27 cellular contexts compared by ENCODE assay signal in genomic region chrX:83185010-83185409, GRCh38.
"Had no signal": no experiment of that assay in that cellular context is flagged by ENCODE, and none has a peak within 500 bp of the region (broad histone marks: within the 10 kb centered on the region; RNA-seq: fewer than 3 reads in every experiment).

No MANE protein-coding gene starts in this region.

- H3K4me3 Mint-ChIP-seq: stimulated activated effector memory CD8-positive, alpha-beta T cell treated with anti-CD3 and anti-CD28 coated beads, Interleukin-12 subunit alpha, Interleukin-12 subunit beta, amount 100 ng/mL, for 72 hours; stimulated activated memory B cell treated with anti-CD40 and anti-IgM and Interleukin-4, amounts not matched to agents 10 μg/mL and 1 μg/mL and 100 μg/mL, for 72 hours; stimulated activated naive B cell treated with anti-CD40 and anti-IgM and Interleukin-4, amounts not matched to agents 10 μg/mL and 1 μg/mL and 100 μg/mL, for 72 hours; stimulated activated naive CD8-positive, alpha-beta T cell treated with anti-CD3 and anti-CD28 coated beads, Interleukin-15, amount 100 ng/mL, for 72 hours; stimulated activated naive CD8-positive, alpha-beta T cell treated with anti-CD3 and anti-CD28 coated beads, Interleukin-15, Interleukin-2, amounts not matched to agents 100 ng/mL and 50 ng/mL, for 24 hours; type B pancreatic cell had no signal

- H3K27ac Mint-ChIP-seq: stimulated activated effector memory CD8-positive, alpha-beta T cell treated with anti-CD3 and anti-CD28 coated beads, Interleukin-12 subunit alpha, Interleukin-12 subunit beta, amount 100 ng/mL, for 72 hours; stimulated activated memory B cell treated with anti-CD40 and anti-IgM and Interleukin-4, amounts not matched to agents 10 μg/mL and 1 μg/mL and 100 μg/mL, for 72 hours; stimulated activated naive B cell treated with anti-CD40 and anti-IgM and Interleukin-4, amounts not matched to agents 10 μg/mL and 1 μg/mL and 100 μg/mL, for 72 hours; stimulated activated naive CD8-positive, alpha-beta T cell treated with anti-CD3 and anti-CD28 coated beads, Interleukin-15, amount 100 ng/mL, for 72 hours; stimulated activated naive CD8-positive, alpha-beta T cell treated with anti-CD3 and anti-CD28 coated beads, Interleukin-15, Interleukin-2, amounts not matched to agents 100 ng/mL and 50 ng/mL, for 24 hours; type B pancreatic cell had no signal

- H3K4me3 ChIP-seq: stomach, suprapubic skin, testis, thoracic aorta, thyroid gland, tibial artery, tibial nerve, transverse colon, upper lobe of left lung, upper lobe of right lung, uterus, vagina had no signal

- H3K4me1 ChIP-seq: stomach, suprapubic skin, testis, thyroid gland, tibial artery, tibial nerve, transverse colon, upper lobe of left lung, upper lobe of right lung, uterus, vagina had no signal

- H3K9me3 ChIP-seq: stomach, suprapubic skin, testis, thoracic aorta, thyroid gland, tibial artery, tibial nerve, transverse colon, upper lobe of left lung, upper lobe of right lung, uterus, vagina had no signal

- H3K36me3 ChIP-seq: stomach, suprapubic skin, thoracic aorta, thyroid gland, tibial artery, tibial nerve, transverse colon, upper lobe of left lung, upper lobe of right lung, uterus, vagina had no signal

- H3K27me3 ChIP-seq: stomach, suprapubic skin, testis, thyroid gland, tibial artery, tibial nerve, transverse colon, upper lobe of left lung, upper lobe of right lung, uterus, vagina had no signal

- H3K4me1 Mint-ChIP-seq: stimulated activated effector memory CD8-positive, alpha-beta T cell treated with anti-CD3 and anti-CD28 coated beads, Interleukin-12 subunit alpha, Interleukin-12 subunit beta, amount 100 ng/mL, for 72 hours; stimulated activated memory B cell treated with anti-CD40 and anti-IgM and Interleukin-4, amounts not matched to agents 10 μg/mL and 1 μg/mL and 100 μg/mL, for 72 hours; stimulated activated naive B cell treated with anti-CD40 and anti-IgM and Interleukin-4, amounts not matched to agents 10 μg/mL and 1 μg/mL and 100 μg/mL, for 72 hours; stimulated activated naive CD8-positive, alpha-beta T cell treated with anti-CD3 and anti-CD28 coated beads, Interleukin-15, amount 100 ng/mL, for 72 hours had no signal

- H3K27me3 Mint-ChIP-seq: stimulated activated memory B cell treated with anti-CD40 and anti-IgM and Interleukin-4, amounts not matched to agents 10 μg/mL and 1 μg/mL and 100 μg/mL, for 72 hours; stimulated activated naive B cell treated with anti-CD40 and anti-IgM and Interleukin-4, amounts not matched to agents 10 μg/mL and 1 μg/mL and 100 μg/mL, for 72 hours; stimulated activated naive CD8-positive, alpha-beta T cell treated with anti-CD3 and anti-CD28 coated beads, Interleukin-15, amount 100 ng/mL, for 72 hours; stimulated activated naive CD8-positive, alpha-beta T cell treated with anti-CD3 and anti-CD28 coated beads, Interleukin-15, Interleukin-2, amounts not matched to agents 100 ng/mL and 50 ng/mL, for 24 hours; type B pancreatic cell had no signal

- DNase-seq: stimulated activated CD4-positive, alpha-beta T cell treated with anti-CD3 and anti-CD28 coated beads, Interleukin-2, amount 100 ng/mL, for 48 hours; stimulated activated CD4-positive, alpha-beta T cell treated with anti-CD3 and anti-CD28 coated beads, Interleukin-4, amount 100 ng/mL, for 1 hour; stimulated activated CD4-positive, alpha-beta T cell treated with anti-CD3 and anti-CD28 coated beads, Interleukin-4, amount 100 ng/mL, for 24 hours; stimulated activated CD4-positive, alpha-beta T cell treated with anti-CD3 and anti-CD28 coated beads, Interleukin-4, amount 100 ng/mL, for 4 hours; stimulated activated CD8-positive, alpha-beta memory T cell treated with anti-CD3 and anti-CD28 coated beads, Interleukin-4, amount 100 ng/mL, for 48 hours; stimulated activated naive B cell treated with anti-CD40 and anti-IgM and Interleukin-4, amounts not matched to agents 10 μg/mL and 1 μg/mL and 100 μg/mL, for 72 hours; stimulated activated naive CD4-positive, alpha-beta T cell; stimulated activated naive CD4-positive, alpha-beta T cell treated with Interleukin-2 at 50 U/mL for 16 hours; stimulated activated naive CD8-positive, alpha-beta T cell treated with anti-CD3 and anti-CD28 coated beads, Interleukin-15, amount 100 ng/mL, for 72 hours; stimulated activated naive CD8-positive, alpha-beta T cell treated with anti-CD3 and anti-CD28 coated beads, Interleukin-15, Interleukin-2, amounts not matched to agents 100 U/mL and 50 U/mL, for 24 hours; stomach; substantia nigra; testis; thyroid gland; tibial artery; transverse colon; upper lobe of right lung; uterus had no signal

- H3K9me3 Mint-ChIP-seq: stimulated activated effector memory CD8-positive, alpha-beta T cell treated with anti-CD3 and anti-CD28 coated beads, Interleukin-12 subunit alpha, Interleukin-12 subunit beta, amount 100 ng/mL, for 72 hours; stimulated activated memory B cell treated with anti-CD40 and anti-IgM and Interleukin-4, amounts not matched to agents 10 μg/mL and 1 μg/mL and 100 μg/mL, for 72 hours; stimulated activated naive CD8-positive, alpha-beta T cell treated with anti-CD3 and anti-CD28 coated beads, Interleukin-15, amount 100 ng/mL, for 72 hours; type B pancreatic cell had no signal

- H3K36me3 Mint-ChIP-seq: stimulated activated effector memory CD8-positive, alpha-beta T cell treated with anti-CD3 and anti-CD28 coated beads, Interleukin-12 subunit alpha, Interleukin-12 subunit beta, amount 100 ng/mL, for 72 hours; stimulated activated memory B cell treated with anti-CD40 and anti-IgM and Interleukin-4, amounts not matched to agents 10 μg/mL and 1 μg/mL and 100 μg/mL, for 72 hours; stimulated activated naive B cell treated with anti-CD40 and anti-IgM and Interleukin-4, amounts not matched to agents 10 μg/mL and 1 μg/mL and 100 μg/mL, for 72 hours; type B pancreatic cell had no signal

- ATAC-seq: stimulated activated effector memory CD8-positive, alpha-beta T cell treated with anti-CD3 and anti-CD28 coated beads, Interleukin-12 subunit alpha, Interleukin-12 subunit beta, amount 100 ng/mL, for 72 hours; stimulated activated memory B cell treated with anti-CD40 and anti-IgM and Interleukin-4, amounts not matched to agents 10 μg/mL and 1 μg/mL and 100 μg/mL, for 72 hours; stimulated activated naive B cell treated with anti-CD40 and anti-IgM and Interleukin-4, amounts not matched to agents 10 μg/mL and 1 μg/mL and 100 μg/mL, for 72 hours; stimulated activated naive CD8-positive, alpha-beta T cell treated with anti-CD3 and anti-CD28 coated beads, Interleukin-15, amount 100 ng/mL, for 72 hours; stimulated activated naive CD8-positive, alpha-beta T cell treated with anti-CD3 and anti-CD28 coated beads, Interleukin-15, Interleukin-2, amounts not matched to agents 100 U/mL and 50 U/mL, for 24 hours; upper lobe of right lung had no signal

- H3K27ac ChIP-seq: stomach, suprapubic skin, testis, thoracic aorta, thyroid gland, tibial artery, tibial nerve, transverse colon, upper lobe of left lung, upper lobe of right lung, uterus, vagina had no signal
